In genomic region chr15:82980986-82981385, GRCh38 we compare ENCODE assay signal across 25 cellular contexts. TPM values are rescaled to one million over a fixed set of nuclear protein-coding genes. Genes with fewer than 3 reads are reported as not detected.
DNase-seq lines count a peak whose midpoint lies in the region; ATAC-seq and TF ChIP-seq lines count a peak whose summit lies in the region.
"Had no signal": no experiment of that assay in that cellular context is flagged by ENCODE, and none has a peak within 500 bp of the region (broad histone marks: within the 10 kb centered on the region; RNA-seq: fewer than 3 reads in every experiment).

No MANE protein-coding gene starts in this region.

- H2AK5ac ChIP-seq in neuronal stem cell (ENCODE audit: low read depth, low read length), result no peak overlapping the region

- H3K27me3 ChIP-seq in cardiac muscle cell (no peaks in the 10 kb centered on the region), heart left ventricle (no peaks in the 10 kb centered on the region), neuronal stem cell (ENCODE audit: control insufficient read depth in 3 of 3, insufficient read depth in 3 of 3, low read depth in 1 of 3, low read length in 3 of 3) (no peaks in the 10 kb centered on the region)
- H3K27me3 ChIP-seq: BLaER1 treated with 17β-estradiol and CSF1 and Interleukin-3, amounts not matched to agents 10 nM and 100 nM had no signal

- no peak overlapping the region for H3K14ac ChIP-seq in neuronal stem cell (ENCODE audit: low read length)

- ATAC-seq in heart left ventricle, result no peak
- ATAC-seq: A549; CD8-positive, alpha-beta T cell; GM12878 had no signal

- no peak overlapping the region for H2AFZ ChIP-seq in neuronal stem cell (ENCODE audit: low read length)

- BruUV-seq in Calu3 (replicated peaks; lab: Mats Ljungman, UMichigan), result no TSS peak

- peak overlapping the region; percentile 54 for H3K9ac ChIP-seq in neuronal stem cell (ENCODE audit: low read depth, low read length, poor library complexity)
- H3K9ac ChIP-seq: BLaER1 treated with 17β-estradiol and CSF1 and Interleukin-3, amounts not matched to agents 10 nM and 100 nM had no signal

- no peak overlapping the region for H3K4me3 ChIP-seq in cardiac muscle cell
- H3K4me3 ChIP-seq in heart left ventricle, result no peak overlapping the region
- no peak overlapping the region for H3K4me3 ChIP-seq in neuronal stem cell (ENCODE audit: low read length in 2 of 2)
- H3K4me3 ChIP-seq: A549; BLaER1 treated with 17β-estradiol and CSF1 and Interleukin-3, amounts not matched to agents 10 nM and 100 nM; GM12878 had no signal

- H3K9me3 ChIP-seq in cardiac muscle cell (ENCODE audit: low read depth) (no peaks in the 10 kb centered on the region), heart left ventricle (no peaks in the 10 kb centered on the region), neuronal stem cell (replicated peaks in 1 of 2; ENCODE audit: control insufficient read depth in 2 of 2, insufficient read depth in 1 of 2, low read depth in 1 of 2, low read length in 2 of 2) (peaks cover 0 to 3% of the 10 kb centered on the region in 2 donors)
- H3K9me3 ChIP-seq: A549, Caco-2 had no signal

- WGBS in heart left ventricle, 4 donors, result 24 to 37% (median 30%) methylated on average over 2 of the region's 2 CpGs
- WGBS in neuronal stem cell (ENCODE audit: extremely low coverage in 2 of 2, insufficient read length in 2 of 2, insufficient replicate concordance in 1 of 2), 2 donors, result no CpG with 5 or more reads among the region's 2 CpGs

- no peak overlapping the region for H3K4me3 Mint-ChIP-seq in nephron progenitor cell
- no peak overlapping the region for H3K4me3 Mint-ChIP-seq in Calu3 (ENCODE audit: low read depth, unreplicated experiment)
- H3K4me3 Mint-ChIP-seq: B cell; CD4-positive, alpha-beta T cell; CD8-positive, alpha-beta T cell had no signal

- no peak overlapping the region for H4K91ac ChIP-seq in neuronal stem cell (ENCODE audit: low read depth, low read length, poor library complexity)

- no peak overlapping the region for H3K23ac ChIP-seq in neuronal stem cell (ENCODE audit: low read depth, low read length, poor library complexity)

- peak in 1 of 2 donors; percentile 50 for DNase-seq in cardiac muscle cell (ENCODE audit: low read depth in 1 of 2, low spot score in 1 of 2)
- DNase-seq in heart left ventricle, result no peak
- peak; percentile 13 for DNase-seq in foreskin melanocyte
- DNase-seq in nephron progenitor cell, result peak; percentile 7
- DNase-seq in neuronal stem cell (ENCODE audit: low spot score), result peak; percentile 24
- no peak for DNase-seq in Calu3
- no peak for DNase-seq in NCI-H69 (lab: John Stamatoyannopoulos, UW)
- no peak for DNase-seq in NCI-H2029 (lab: John Stamatoyannopoulos, UW)
- DNase-seq: AML-193; Caco-2; CD4-positive, alpha-beta T cell; CD8-positive, alpha-beta T cell; DMS 273 treated with DMSO at 0.1 percent for 48 hours; DMS153; DMS53; DMS79; DND-41; EL; GDM1 had no signal

- no peak overlapping the region for H4K8ac ChIP-seq in neuronal stem cell (ENCODE audit: low read depth, low read length)

- H3K4me1 ChIP-seq in cardiac muscle cell (ENCODE audit: low read depth) (peaks cover 21% of the 10 kb centered on the region), heart left ventricle (peaks cover 0 to 8% (median 5%) of the 10 kb centered on the region in 12 donors), neuronal stem cell (ENCODE audit: control insufficient read depth in 2 of 2, insufficient read depth in 1 of 2, low read depth in 1 of 2, low read length in 2 of 2) (peaks cover 9 to 12% of the 10 kb centered on the region in 2 donors)
- H3K4me1 ChIP-seq: Caco-2 had no signal

- CTCF ChIA-PET in Calu3 (lab: Charles Lee), result no interaction called here

- H2BK120ac ChIP-seq in neuronal stem cell (ENCODE audit: low read depth, low read length), result no peak overlapping the region

- peaks cover 15% of the 10 kb centered on the region for H3K36me3 Mint-ChIP-seq in nephron progenitor cell (ENCODE audit: low read depth)
- peaks cover 13% of the 10 kb centered on the region for H3K36me3 Mint-ChIP-seq in Calu3 (ENCODE audit: insufficient read depth, unreplicated experiment)

- H3K27ac Mint-ChIP-seq in nephron progenitor cell (no peak overlapping the region), Calu3 (ENCODE audit: unreplicated experiment) (no peak overlapping the region)
- H3K27ac Mint-ChIP-seq: B cell; CD4-positive, alpha-beta T cell; CD8-positive, alpha-beta T cell had no signal

- TF ChIP-seq CTCF in cardiac muscle cell (IDR thresholded peaks at IDR 0.05; ENCODE audit: low read depth, low read length) (no peak), heart left ventricle (IDR thresholded peaks at IDR 0.05) (no peak), nephron progenitor cell (IDR thresholded peaks at IDR 0.05) (no peak), Calu3 (IDR thresholded peaks at IDR 0.05; ENCODE audit: unreplicated experiment) (no peak)

- TF ChIP-seq POLR2A in heart left ventricle (IDR thresholded peaks at IDR 0.05), result no peak

- H3K9me3 Mint-ChIP-seq in nephron progenitor cell (peaks cover 15% of the 10 kb centered on the region), Calu3 (ENCODE audit: low read depth, unreplicated experiment) (no peaks in the 10 kb centered on the region)
- H3K9me3 Mint-ChIP-seq: CD4-positive, alpha-beta T cell; CD8-positive, alpha-beta T cell had no signal

- H3K27me3 Mint-ChIP-seq in nephron progenitor cell (ENCODE audit: low read depth, poor library complexity), result peaks cover 5% of the 10 kb centered on the region
- H3K27me3 Mint-ChIP-seq in Calu3 (ENCODE audit: unreplicated experiment), result no peaks in the 10 kb centered on the region
- H3K27me3 Mint-ChIP-seq: B cell; CD4-positive, alpha-beta T cell had no signal

- no peaks in the 10 kb centered on the region for H3K36me3 ChIP-seq in cardiac muscle cell
- H3K36me3 ChIP-seq in heart left ventricle, result no peaks in the 10 kb centered on the region
- peaks cover 0 to 12% of the 10 kb centered on the region in 2 donors for H3K36me3 ChIP-seq in neuronal stem cell (replicated peaks in 1 of 2; ENCODE audit: control insufficient read depth in 2 of 2, insufficient read depth in 2 of 2, low read length in 2 of 2)
- H3K36me3 ChIP-seq: BLaER1 treated with 17β-estradiol and CSF1 and Interleukin-3, amounts not matched to agents 10 nM and 100 nM had no signal

- H2BK15ac ChIP-seq in neuronal stem cell (ENCODE audit: low read length), result no peak overlapping the region

- peak overlapping the region; percentile 83 for H3K27ac ChIP-seq in cardiac muscle cell
- H3K27ac ChIP-seq in heart left ventricle, result no peak overlapping the region
- no peak overlapping the region for H3K27ac ChIP-seq in neuronal stem cell (replicated peaks; ENCODE audit: low read length)
- H3K27ac ChIP-seq: 22Rv1; A549; BLaER1 treated with 17β-estradiol and CSF1 and Interleukin-3, amounts not matched to agents 10 nM and 100 nM; C4-2B had no signal

- H3K4me2 ChIP-seq in neuronal stem cell (ENCODE audit: insufficient read depth, low read length, poor library complexity, severe bottlenecking), result no peak overlapping the region
- H3K4me2 ChIP-seq: A549; BLaER1 treated with 17β-estradiol and CSF1 and Interleukin-3, amounts not matched to agents 10 nM and 100 nM had no signal

- intact Hi-C loops in heart left ventricle (cut with DNase I) (loop anchor here in 2 of 10 donors (10.0 kb wide), 2 partner anchors 126 to 226 kb away; no protein-coding TSS in a partner anchor), Calu3 (cut with micrococcal nuclease; ENCODE audit: unreplicated experiment) (loop anchor here (10.0 kb wide), 1 partner anchor 146 kb away; no protein-coding TSS in a partner anchor)

- H2BK12ac ChIP-seq in neuronal stem cell (ENCODE audit: low read length), result no peak overlapping the region

- H3K4ac ChIP-seq in neuronal stem cell (ENCODE audit: low read length), result no peak overlapping the region

- H3K79me1 ChIP-seq in neuronal stem cell (ENCODE audit: low read depth, low read length), result peaks cover 2% of the 10 kb centered on the region

- H3K18ac ChIP-seq in neuronal stem cell (ENCODE audit: low read length), result no peak overlapping the region

- no peak overlapping the region for H2BK5ac ChIP-seq in neuronal stem cell (ENCODE audit: low read length)

- H3K4me1 Mint-ChIP-seq in nephron progenitor cell (peaks cover 14% of the 10 kb centered on the region), Calu3 (ENCODE audit: low read depth, unreplicated experiment) (peaks cover 11% of the 10 kb centered on the region)

RNA-seq across cellular contexts. Expression of gene RAMAC, which starts 5.0 kb away (rescaled TPM):
- total RNA-seq in cardiac muscle cell (37.3 and 60.7 TPM in 2 replicates), heart left ventricle (10 to 100 TPM; 11.0 to 17.0 (median 14.9) TPM), Calu3 (2022) (31.5 and 34.5 TPM in 2 replicates)
- polyA plus RNA-seq in cardiac muscle cell (67.7 and 91.1 TPM in 2 replicates), heart left ventricle (10 to 100 TPM; 13.9 to 25.5 TPM)
- polyA plus RNA-seq in neuronal stem cell (2013, experiment 1 of 2), result 27.4 TPM
- polyA plus RNA-seq in neuronal stem cell (2013, experiment 2 of 2), result 29.1 TPM

RNA-seq across cellular contexts. Expression of gene HOMER2, which starts 28.5 kb away (rescaled TPM):
- total RNA-seq in cardiac muscle cell (52.4 and 54.5 TPM in 2 replicates), heart left ventricle (10 to 100 TPM; 30.4 to 60.5 (median 38.2) TPM), Calu3 (2022) (32.2 and 49.4 TPM in 2 replicates)
- polyA plus RNA-seq in cardiac muscle cell (24.4 and 27.3 TPM in 2 replicates), heart left ventricle (10 to 100 TPM; 15.2 to 16.9 TPM)
- polyA plus RNA-seq in neuronal stem cell (2013, experiment 1 of 2), result 14.4 TPM
- 13.8 TPM for polyA plus RNA-seq in neuronal stem cell (2013, experiment 2 of 2)

RNA-seq across cellular contexts. Expression of gene C15orf40, which starts 30.5 kb away (rescaled TPM):
- total RNA-seq in cardiac muscle cell (11.5 and 12.8 TPM in 2 replicates), heart left ventricle (10 to 100 TPM in 5 of 9 donors, 1 to 10 TPM in 4; 6.0 to 17.0 (median 10.5) TPM), Calu3 (2022) (34.0 and 40.7 TPM in 2 replicates)
- polyA plus RNA-seq in cardiac muscle cell (23.9 and 37.8 TPM in 2 replicates), heart left ventricle (1 to 10 TPM; 6.7 to 9.2 TPM)
- polyA plus RNA-seq in neuronal stem cell (2013, experiment 1 of 2), result 10.4 TPM
- polyA plus RNA-seq in neuronal stem cell (2013, experiment 2 of 2), result 11.2 TPM

Comparison
In these comparisons a context has a peak if more than half of its experiments do, and no peak if none do; other contexts are left out.
1. DNase-seq: peak in foreskin melanocyte (single experiment), nephron progenitor cell (single experiment) and neuronal stem cell (single experiment); none in heart left ventricle (0 of 5), Calu3 (single experiment), NCI-H69 (single experiment) and NCI-H2029 (single experiment).